Comparison of ENCODE assay signal across 22 cellular contexts in genomic region chr10:23055424-23056191, GRCh38. TPM values are rescaled to one million over a fixed set of nuclear protein-coding genes. Genes with fewer than 3 reads are reported as not detected.
DNase-seq lines count a peak whose midpoint lies in the region; FAIRE-seq and TF ChIP-seq lines count a peak whose summit lies in the region.
"Had no signal": no experiment of that assay in that cellular context is flagged by ENCODE, and none has a peak within 500 bp of the region (broad histone marks: within the 10 kb centered on the region; RNA-seq: fewer than 3 reads in every experiment).

No MANE protein-coding gene starts in this region.

- H3K27me3 ChIP-seq in HUES6 (ENCODE audit: control insufficient read depth, insufficient read depth, low read length) (no peaks in the 10 kb centered on the region), endocrine pancreas (ENCODE audit: control insufficient read depth, insufficient read depth, low read length) (no peaks in the 10 kb centered on the region), neural cell (ENCODE audit: insufficient read depth, low read depth, low read length) (no peaks in the 10 kb centered on the region)

- H3K36me3 ChIP-seq in HUES6 (ENCODE audit: control insufficient read depth, insufficient read depth, low read length) (no peaks in the 10 kb centered on the region), endocrine pancreas (ENCODE audit: control insufficient read depth, insufficient read depth, low read length) (no peaks in the 10 kb centered on the region), neural cell (ENCODE audit: insufficient read depth, low read length) (no peaks in the 10 kb centered on the region)
- H3K36me3 ChIP-seq: adrenal gland, left ventricle myocardium inferior, spleen had no signal

- TF ChIP-seq EP300 in neural cell (conservative IDR thresholded peaks at IDR 0.05; ENCODE audit: poor library complexity, severe bottlenecking), result no peak

- H3K9ac ChIP-seq in HUES6 (ENCODE audit: low read length), result peak overlapping the region; percentile 93
- no peak overlapping the region for H3K9ac ChIP-seq in endocrine pancreas (ENCODE audit: control insufficient read depth, insufficient read depth, low read length)
- H3K9ac ChIP-seq in neural cell (ENCODE audit: low read length), result peak overlapping the region; percentile 13
- H3K9ac ChIP-seq: KMS-11 had no signal

- H3K79me2 ChIP-seq in neural cell (replicated peaks; ENCODE audit: insufficient read depth, low read length), result no peaks in the 10 kb centered on the region

- no peak for TF ChIP-seq CTCF in neural cell (IDR thresholded peaks at IDR 0.05; ENCODE audit: poor library complexity, severe bottlenecking)

- H3K27ac ChIP-seq in HUES6 (ENCODE audit: low read depth, low read length), result peak overlapping the region; percentile 96
- no peak overlapping the region for H3K27ac ChIP-seq in neural cell (ENCODE audit: low read length)
- H3K27ac ChIP-seq: adrenal gland, KMS-11, left ventricle myocardium inferior, spleen had no signal

- no peak overlapping the region for H2AFZ ChIP-seq in neural cell (ENCODE audit: low read depth, low read length)

- H3K4me3 ChIP-seq in HUES6 (ENCODE audit: low read depth, low read length) (0 out of 2 replicates have a peak overlapping the region, but pooled peaks have one; percentile 22), endocrine pancreas (ENCODE audit: control insufficient read depth, insufficient read depth, low read length) (peak overlapping the region; percentile 7), neural cell (ENCODE audit: low read length) (peak overlapping the region; percentile 29)
- H3K4me3 ChIP-seq: adrenal gland, left ventricle myocardium inferior, spleen had no signal

- H3F3A ChIP-seq in neural cell (ENCODE audit: insufficient read depth, low read length, poor library complexity, severe bottlenecking), result peaks cover 5% of the 10 kb centered on the region

- H3K4me1 ChIP-seq in HUES6 (ENCODE audit: control insufficient read depth, insufficient read depth, low read length) (peaks cover 35% of the 10 kb centered on the region), endocrine pancreas (ENCODE audit: control insufficient read depth, insufficient read depth, low read length) (no peaks in the 10 kb centered on the region)
- H3K4me1 ChIP-seq: adrenal gland, spleen had no signal

- FAIRE-seq in G401.6 (lab: Jason Lieb, UNC), result peak; percentile 39
- FAIRE-seq in frontal cortex (lab: Jason Lieb, UNC), result no peak
- FAIRE-seq in GM19239 (lab: Jason Lieb, UNC), result no peak
- FAIRE-seq: colon, H54 had no signal

- no peaks in the 10 kb centered on the region for H3K9me2 ChIP-seq in neural cell (ENCODE audit: insufficient read depth, low read length)

- DNase-seq in frontal cortex (ENCODE audit: low spot score in 2 of 2), result no peak
- DNase-seq in D341Med (ENCODE audit: low spot score), result no peak
- DNase-seq in GM19239 (ENCODE audit: insufficient read length, low spot score), result no peak
- no peak for DNase-seq in activated gamma-delta T cell treated with Interleukin-2 at 50 U/mL for 16 hours
- DNase-seq: activated B cell treated with CpG ODN at 0.5 μM for 24 hours; activated CD4-positive, alpha-beta T cell treated with anti-CD3 and anti-CD28 coated beads, Interleukin-2, amount 50 U/mL, for 48 hours; activated T-cell treated with anti-CD3 and anti-CD28 coated beads for 4 hours; adrenal gland; left ventricle myocardium inferior; NCI-H2081 treated with DMSO at 0.1 percent for 48 hours; NCI-H510A treated with DMSO at 0.1 percent for 48 hours; spleen; stimulated activated CD4-positive, alpha-beta T cell treated with anti-CD3 and anti-CD28 coated beads, Interleukin-4, amount 100 ng/mL, for 24 hours; stimulated activated naive CD4-positive, alpha-beta T cell treated with Interleukin-2 at 50 U/mL for 16 hours; T-helper 9 cell had no signal

- no peak overlapping the region for H3K4me2 ChIP-seq in neural cell (ENCODE audit: low read length)
- H3K4me2 ChIP-seq: KMS-11 had no signal

- no peaks in the 10 kb centered on the region for H3K9me3 ChIP-seq in HUES6 (ENCODE audit: control insufficient read depth, insufficient read depth, low read depth, low read length)
- H3K9me3 ChIP-seq in endocrine pancreas (ENCODE audit: control insufficient read depth, low read length), result no peaks in the 10 kb centered on the region
- no peaks in the 10 kb centered on the region for H3K9me3 ChIP-seq in neural cell (ENCODE audit: low read length)
- H3K9me3 ChIP-seq: adrenal gland had no signal

- no peak for TF ChIP-seq RAD21 in neural cell (conservative IDR thresholded peaks at IDR 0.05)

- H4K20me1 ChIP-seq in neural cell (ENCODE audit: insufficient read depth), result no peaks in the 10 kb centered on the region

TF ChIP-seq in neural cell, 6 proteins besides CTCF, POLR2A, EP300 and RAD21:
- TF ChIP-seq TAF1 (IDR thresholded peaks at IDR 0.05; ENCODE audit: low read depth) (no peak), POLR2AphosphoS5 (IDR thresholded peaks at IDR 0.05) (no peak), EZH2 (IDR thresholded peaks at IDR 0.05; ENCODE audit: borderline replicate concordance, insufficient read depth, low read length, poor library complexity, severe bottlenecking) (no peak), MXI1 (conservative IDR thresholded peaks at IDR 0.05; ENCODE audit: poor library complexity, severe bottlenecking) (no peak)
TF ChIP-seq in neural cell: peak in this region for 0.

RNA-seq across cellular contexts. Expression of gene MSRB2, which starts 39.8 kb away (rescaled TPM):
- 12.5 and 15.3 TPM in 2 replicates for polyA plus RNA-seq in neural cell
- 14.6 and 15.2 TPM in 2 replicates for polyA minus RNA-seq in neural cell
- total RNA-seq in frontal cortex, result 20.4 TPM
